17 cellular contexts compared by ENCODE assay signal in the genomic region with DNA sequence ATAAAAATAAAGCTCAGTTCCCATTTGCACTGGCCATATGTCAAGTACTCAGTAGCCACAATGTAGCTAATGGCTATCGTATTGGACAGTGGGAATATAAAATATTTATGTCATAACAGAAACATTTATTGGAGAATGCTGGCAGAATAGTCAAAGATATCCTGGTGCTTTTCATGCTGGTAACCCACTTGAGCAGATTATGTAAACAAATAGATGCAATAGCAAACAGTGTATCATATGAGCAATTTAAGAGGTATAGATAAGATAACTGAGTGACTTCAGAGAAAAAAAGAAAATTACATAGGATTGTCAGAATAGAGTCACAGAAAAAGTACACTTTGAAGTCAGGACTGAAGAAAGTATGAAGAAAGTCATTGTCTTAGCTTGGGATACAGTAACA.
DNase-seq lines count a peak whose midpoint lies in the region; ATAC-seq and TF ChIP-seq lines count a peak whose summit lies in the region.
"Had no signal": no experiment of that assay in that cellular context is flagged by ENCODE, and none has a peak within 500 bp of the region (broad histone marks: within the 10 kb centered on the region; RNA-seq: fewer than 3 reads in every experiment).

No MANE protein-coding gene starts in this region.

- H2BK120ac ChIP-seq in trophoblast cell (ENCODE audit: insufficient read depth, low read length, poor library complexity), result no peak overlapping the region

- H3K4me1 ChIP-seq in HEK293 (ENCODE audit: control insufficient read depth, insufficient read depth, low read length), result no peaks in the 10 kb centered on the region
- no peaks in the 10 kb centered on the region for H3K4me1 ChIP-seq in trophoblast cell (ENCODE audit: control insufficient read depth in 1 of 2, insufficient read depth in 2 of 2, low read length in 2 of 2)

- no CpG with 5 or more reads among the region's 1 CpG for WGBS in trophoblast cell (ENCODE audit: extremely low coverage, insufficient coverage, insufficient read length)

- no peak overlapping the region for H2AFZ ChIP-seq in trophoblast cell (ENCODE audit: insufficient read depth, low read length, poor library complexity)
- H2AFZ ChIP-seq: GM23248 had no signal

- H4K91ac ChIP-seq in trophoblast cell (ENCODE audit: low read depth, low read length), result no peak overlapping the region

- H3K36me3 ChIP-seq in HEK293 (ENCODE audit: control insufficient read depth in 2 of 2, insufficient read depth in 1 of 2, low read length in 2 of 2), result no peaks in the 10 kb centered on the region
- H3K36me3 ChIP-seq in trophoblast cell (ENCODE audit: control insufficient read depth in 1 of 2, insufficient read depth in 2 of 2, low read length in 2 of 2), result no peaks in the 10 kb centered on the region

- no peaks in the 10 kb centered on the region for H3K27me3 ChIP-seq in trophoblast cell (ENCODE audit: insufficient read depth, low read length)

- H3K4me2 ChIP-seq in trophoblast cell (ENCODE audit: low read length), result no peak overlapping the region

- ATAC-seq in GM19395 (IDR thresholded peaks at IDR 0.05; ENCODE audit: unreplicated experiment) (no peak), HG03469 (IDR thresholded peaks at IDR 0.05; ENCODE audit: unreplicated experiment) (no peak)

- no peaks in the 10 kb centered on the region for H3K79me1 ChIP-seq in trophoblast cell (ENCODE audit: low read length)

- no peak overlapping the region for H3K4ac ChIP-seq in trophoblast cell (ENCODE audit: low read depth, low read length)

- no peak overlapping the region for H3K27ac ChIP-seq in HEK293 (ENCODE audit: extremely low read depth, low read depth, low read length)
- H3K27ac ChIP-seq in trophoblast cell (ENCODE audit: low read depth, low read length), result no peak overlapping the region
- H3K27ac ChIP-seq: GM23248 had no signal

- no peak overlapping the region for H2BK5ac ChIP-seq in trophoblast cell (ENCODE audit: low read depth, low read length, poor library complexity)

- H2AK5ac ChIP-seq in trophoblast cell (ENCODE audit: low read length), result no peak overlapping the region

- POLR2A ChIA-PET in HEK293 (lab: Yijun Ruan, JAX), result no interaction called here

- CTCF ChIA-PET in HEK293 (lab: Yijun Ruan, JAX), result interaction anchor here (0.6 to 0.8 kb wide), 2 partner anchors 225 to 228 kb away, joined by 3 to 6 read pairs; no protein-coding TSS in a partner anchor

- H3K14ac ChIP-seq in trophoblast cell (ENCODE audit: low read length), result no peak overlapping the region

- no peak for TF ChIP-seq CTCF in HEK293 (tag by site-specific recombination; IDR thresholded peaks at IDR 0.05)

- no peak overlapping the region for H3K18ac ChIP-seq in trophoblast cell (ENCODE audit: low read length)

- H2BK12ac ChIP-seq in trophoblast cell (ENCODE audit: low read length), result no peak overlapping the region

- H3K9ac ChIP-seq in trophoblast cell (ENCODE audit: low read length), result no peak overlapping the region
- H3K9ac ChIP-seq: GM23248 had no signal

- DNase-seq in DMS53 (lab: John Stamatoyannopoulos, UW), result peak; percentile 53
- DNase-seq in amniotic epithelial cell (ENCODE audit: low read depth), result peak; percentile 4
- DNase-seq in trophoblast cell, result peak; percentile 6 to 60
- DNase-seq in NCI-H774 (lab: John Stamatoyannopoulos, UW), result no peak
- DNase-seq: C1 segment of cervical spinal cord; CD4-positive, alpha-beta memory T cell; COR-L47; DMS153; DMS79 treated with DMSO at 0.1 percent for 48 hours; GF-D8; GM23248; H7; HCEC 1CT; HFFc6 had no signal

- H3K23ac ChIP-seq in trophoblast cell (ENCODE audit: low read length), result no peak overlapping the region

- H3K79me2 ChIP-seq in trophoblast cell (ENCODE audit: control insufficient read depth, insufficient read depth, low read length, poor library complexity), result no peaks in the 10 kb centered on the region

- H4K12ac ChIP-seq in trophoblast cell (ENCODE audit: low read depth, low read length), result no peak overlapping the region

- no peak overlapping the region for H4K8ac ChIP-seq in trophoblast cell (ENCODE audit: low read depth, low read length)

- no peak overlapping the region for H3K4me3 ChIP-seq in HEK293 (ENCODE audit: low read depth, low read length)
- no peak overlapping the region for H3K4me3 ChIP-seq in trophoblast cell (ENCODE audit: low read depth, low read length)
- H3K4me3 ChIP-seq: GM23248 had no signal

- H3K9me3 ChIP-seq in HEK293 (ENCODE audit: control insufficient read depth, insufficient read depth, low read depth, low read length) (no peaks in the 10 kb centered on the region), trophoblast cell (ENCODE audit: insufficient read depth, low read depth, low read length) (no peaks in the 10 kb centered on the region)

TF ChIP-seq in HEK293, 187 proteins besides CTCF, POLR2A, EP300 and RAD21 (continues in another document):
- TF ChIP-seq ZIC2 (tag by site-specific recombination; IDR thresholded peaks at IDR 0.05) (peak; percentile 69), ZNF214 (tag by site-specific recombination; IDR thresholded peaks at IDR 0.05; ENCODE audit: borderline replicate concordance) (no peak), KLF1 (tag by site-specific recombination; IDR thresholded peaks at IDR 0.05) (no peak), ZNF792 (tag by site-specific recombination; IDR thresholded peaks at IDR 0.05) (no peak), ZNF843 (tag by site-specific recombination; IDR thresholded peaks at IDR 0.05) (peak; percentile 71), BCL11B (tag by site-specific recombination; IDR thresholded peaks at IDR 0.05; ENCODE audit: low read depth) (peak; percentile 53; the same call in 1 of the 2 replicates), TCF7L2 (IDR thresholded peaks at IDR 0.05; ENCODE audit: borderline replicate concordance, low read depth, low read length) (peak; percentile 75), IKZF3 (tag by site-specific recombination; IDR thresholded peaks at IDR 0.05) (0 out of 2 replicates have a peak, but pooled peaks have one; percentile 48), ZNF626 (tag by site-specific recombination; IDR thresholded peaks at IDR 0.05) (no peak), FEZF1 (tag by site-specific recombination; IDR thresholded peaks at IDR 0.05) (peak; percentile 95)
- TF ChIP-seq, protein P1, sequence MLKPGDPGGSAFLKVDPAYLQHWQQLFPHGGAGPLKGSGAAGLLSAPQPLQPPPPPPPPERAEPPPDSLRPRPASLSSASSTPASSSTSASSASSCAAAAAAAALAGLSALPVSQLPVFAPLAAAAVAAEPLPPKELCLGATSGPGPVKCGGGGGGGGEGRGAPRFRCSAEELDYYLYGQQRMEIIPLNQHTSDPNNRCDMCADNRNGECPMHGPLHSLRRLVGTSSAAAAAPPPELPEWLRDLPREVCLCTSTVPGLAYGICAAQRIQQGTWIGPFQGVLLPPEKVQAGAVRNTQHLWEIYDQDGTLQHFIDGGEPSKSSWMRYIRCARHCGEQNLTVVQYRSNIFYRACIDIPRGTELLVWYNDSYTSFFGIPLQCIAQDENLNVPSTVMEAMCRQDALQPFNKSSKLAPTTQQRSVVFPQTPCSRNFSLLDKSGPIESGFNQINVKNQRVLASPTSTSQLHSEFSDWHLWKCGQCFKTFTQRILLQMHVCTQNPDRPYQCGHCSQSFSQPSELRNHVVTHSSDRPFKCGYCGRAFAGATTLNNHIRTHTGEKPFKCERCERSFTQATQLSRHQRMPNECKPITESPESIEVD (tag by site-specific recombination; IDR thresholded peaks at IDR 0.05), result peak; percentile 78
- TF ChIP-seq, protein P2, sequence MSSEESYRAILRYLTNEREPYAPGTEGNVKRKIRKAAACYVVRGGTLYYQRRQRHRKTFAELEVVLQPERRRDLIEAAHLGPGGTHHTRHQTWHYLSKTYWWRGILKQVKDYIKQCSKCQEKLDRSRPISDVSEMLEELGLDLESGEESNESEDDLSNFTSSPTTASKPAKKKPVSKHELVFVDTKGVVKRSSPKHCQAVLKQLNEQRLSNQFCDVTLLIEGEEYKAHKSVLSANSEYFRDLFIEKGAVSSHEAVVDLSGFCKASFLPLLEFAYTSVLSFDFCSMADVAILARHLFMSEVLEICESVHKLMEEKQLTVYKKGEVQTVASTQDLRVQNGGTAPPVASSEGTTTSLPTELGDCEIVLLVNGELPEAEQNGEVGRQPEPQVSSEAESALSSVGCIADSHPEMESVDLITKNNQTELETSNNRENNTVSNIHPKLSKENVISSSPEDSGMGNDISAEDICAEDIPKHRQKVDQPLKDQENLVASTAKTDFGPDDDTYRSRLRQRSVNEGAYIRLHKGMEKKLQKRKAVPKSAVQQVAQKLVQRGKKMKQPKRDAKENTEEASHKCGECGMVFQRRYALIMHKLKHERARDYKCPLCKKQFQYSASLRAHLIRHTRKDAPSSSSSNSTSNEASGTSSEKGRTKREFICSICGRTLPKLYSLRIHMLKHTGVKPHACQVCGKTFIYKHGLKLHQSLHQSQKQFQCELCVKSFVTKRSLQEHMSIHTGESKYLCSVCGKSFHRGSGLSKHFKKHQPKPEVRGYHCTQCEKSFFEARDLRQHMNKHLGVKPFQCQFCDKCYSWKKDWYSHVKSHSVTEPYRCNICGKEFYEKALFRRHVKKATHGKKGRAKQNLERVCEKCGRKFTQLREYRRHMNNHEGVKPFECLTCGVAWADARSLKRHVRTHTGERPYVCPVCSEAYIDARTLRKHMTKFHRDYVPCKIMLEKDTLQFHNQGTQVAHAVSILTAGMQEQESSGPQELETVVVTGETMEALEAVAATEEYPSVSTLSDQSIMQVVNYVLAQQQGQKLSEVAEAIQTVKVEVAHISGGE (tag by site-specific recombination; conservative IDR thresholded peaks at IDR 0.05; ENCODE audit: low read depth), result no peak
- TF ChIP-seq, protein P3, sequence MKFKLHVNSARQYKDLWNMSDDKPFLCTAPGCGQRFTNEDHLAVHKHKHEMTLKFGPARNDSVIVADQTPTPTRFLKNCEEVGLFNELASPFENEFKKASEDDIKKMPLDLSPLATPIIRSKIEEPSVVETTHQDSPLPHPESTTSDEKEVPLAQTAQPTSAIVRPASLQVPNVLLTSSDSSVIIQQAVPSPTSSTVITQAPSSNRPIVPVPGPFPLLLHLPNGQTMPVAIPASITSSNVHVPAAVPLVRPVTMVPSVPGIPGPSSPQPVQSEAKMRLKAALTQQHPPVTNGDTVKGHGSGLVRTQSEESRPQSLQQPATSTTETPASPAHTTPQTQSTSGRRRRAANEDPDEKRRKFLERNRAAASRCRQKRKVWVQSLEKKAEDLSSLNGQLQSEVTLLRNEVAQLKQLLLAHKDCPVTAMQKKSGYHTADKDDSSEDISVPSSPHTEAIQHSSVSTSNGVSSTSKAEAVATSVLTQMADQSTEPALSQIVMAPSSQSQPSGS (tag by site-specific recombination; IDR thresholded peaks at IDR 0.05; ENCODE audit: low read depth), result 0 out of 2 replicates have a peak, but pooled peaks have one; percentile 3
